Comparison of ENCODE assay signal across 8 cellular contexts in the genomic region with DNA sequence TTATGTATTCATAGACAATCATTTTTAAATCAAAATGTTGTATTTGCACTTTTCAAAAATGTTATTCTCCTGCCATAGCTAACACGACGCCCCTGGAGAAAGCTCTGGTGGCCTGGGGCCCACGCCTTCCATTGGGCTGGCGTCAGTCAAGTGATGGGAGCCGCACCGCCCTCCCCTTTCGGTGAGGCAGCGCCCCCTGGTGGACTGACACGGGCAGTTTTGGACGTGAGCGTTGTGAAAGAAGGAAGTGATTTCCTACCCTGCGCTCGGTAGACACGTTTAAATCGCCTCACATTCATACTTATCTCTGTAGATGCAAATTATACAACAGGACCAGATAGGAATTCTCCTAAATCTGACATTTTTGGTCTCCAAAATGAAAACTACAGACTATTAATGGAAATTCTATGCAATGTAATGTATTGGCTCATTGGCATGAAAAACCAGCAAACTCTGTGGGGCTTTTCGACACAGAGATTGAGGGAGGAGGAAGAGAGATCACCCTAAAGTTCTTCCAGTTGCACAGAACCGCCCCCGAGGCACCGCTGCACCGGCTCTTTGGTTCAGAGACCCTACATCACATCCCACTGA.
DNase-seq lines count a peak whose midpoint lies in the region; ATAC-seq, FAIRE-seq and TF ChIP-seq lines count a peak whose summit lies in the region.

No MANE protein-coding gene starts in this region.

- peak; percentile 58 for FAIRE-seq in islet of Langerhans (lab: Jason Lieb, UNC)

- H3K36me3 ChIP-seq in adrenal gland (replicated peaks in 1 of 2) (no peaks in the 10 kb centered on the region), Peyer's patch (no peaks in the 10 kb centered on the region)

- ATAC-seq in GM18858 (IDR thresholded peaks at IDR 0.05; ENCODE audit: unreplicated experiment), result peak; percentile 94
- ATAC-seq in HG03066 (IDR thresholded peaks at IDR 0.05; ENCODE audit: low read depth, unreplicated experiment), result peak; percentile 95

- intact Hi-C loops in adrenal gland (cut with DNase I), result loop anchor here in 1 of 2 donors (5.0 kb wide), 1 partner anchor 1409 kb away; no protein-coding TSS in a partner anchor

- no peak overlapping the region for H3K4me3 ChIP-seq in AG09309 (ENCODE audit: control insufficient read depth, low read depth, low read length)
- H3K4me3 ChIP-seq in adrenal gland, result no peak overlapping the region
- H3K4me3 ChIP-seq in Peyer's patch, result no peak overlapping the region

- no peak overlapping the region for H3K27ac ChIP-seq in adrenal gland
- no peak overlapping the region for H3K27ac ChIP-seq in Peyer's patch

- H3K4me1 ChIP-seq in adrenal gland (replicated peaks in 1 of 2) (peaks cover 0 to 3% of the 10 kb centered on the region in 2 donors), Peyer's patch (no peaks in the 10 kb centered on the region)

- no peaks in the 10 kb centered on the region for H3K27me3 ChIP-seq in adrenal gland
- no peaks in the 10 kb centered on the region for H3K27me3 ChIP-seq in Peyer's patch

- TF ChIP-seq CTCF in AG09309 (IDR thresholded peaks at IDR 0.05; ENCODE audit: control insufficient read depth, insufficient read depth, low read depth, low read length, missing control alignments) (peak; percentile 42), adrenal gland (IDR thresholded peaks at IDR 0.05) (peak; percentile 54 to 79 (median 72)), Peyer's patch (IDR thresholded peaks at IDR 0.05) (peak in 3 of 6 experiments; percentile 6 to 33 (median 20))

- 13 to 20% (median 13%) methylated on average over 19 to 20 of the region's 20 CpGs for WGBS in adrenal gland, 4 donors

- H3K9me3 ChIP-seq in adrenal gland (replicated peaks in 1 of 3) (no peaks in the 10 kb centered on the region), Peyer's patch (no peaks in the 10 kb centered on the region)

- DNase-seq in AG09309 (ENCODE audit: low read depth) (no peak), NCI-H460 (ENCODE audit: extremely low read depth, low read depth) (peak; percentile 50), adrenal gland (peak; percentile 41 to 80 (median 63)), Peyer's patch (no peak)
- DNase-seq in stimulated activated CD4-positive, alpha-beta T cell treated with anti-CD3 and anti-CD28 coated beads, Interleukin-4, amount 100 ng/mL, for 1 hour, result peak; percentile 28

- TF ChIP-seq POLR2A in adrenal gland (IDR thresholded peaks at IDR 0.05) (no peak), Peyer's patch (IDR thresholded peaks at IDR 0.05) (no peak)

Comparison
In these comparisons a context has a peak if more than half of its experiments do, and no peak if none do; other contexts are left out.
1. DNase-seq: peak in NCI-H460 (single experiment), adrenal gland (7 of 7) and stimulated activated CD4-positive, alpha-beta T cell treated with anti-CD3 and anti-CD28 coated beads, Interleukin-4, amount 100 ng/mL, for 1 hour (single experiment); none in AG09309 (single experiment) and Peyer's patch (0 of 3).